Comparison of ENCODE assay signal across 24 cellular contexts in the genomic region with DNA sequence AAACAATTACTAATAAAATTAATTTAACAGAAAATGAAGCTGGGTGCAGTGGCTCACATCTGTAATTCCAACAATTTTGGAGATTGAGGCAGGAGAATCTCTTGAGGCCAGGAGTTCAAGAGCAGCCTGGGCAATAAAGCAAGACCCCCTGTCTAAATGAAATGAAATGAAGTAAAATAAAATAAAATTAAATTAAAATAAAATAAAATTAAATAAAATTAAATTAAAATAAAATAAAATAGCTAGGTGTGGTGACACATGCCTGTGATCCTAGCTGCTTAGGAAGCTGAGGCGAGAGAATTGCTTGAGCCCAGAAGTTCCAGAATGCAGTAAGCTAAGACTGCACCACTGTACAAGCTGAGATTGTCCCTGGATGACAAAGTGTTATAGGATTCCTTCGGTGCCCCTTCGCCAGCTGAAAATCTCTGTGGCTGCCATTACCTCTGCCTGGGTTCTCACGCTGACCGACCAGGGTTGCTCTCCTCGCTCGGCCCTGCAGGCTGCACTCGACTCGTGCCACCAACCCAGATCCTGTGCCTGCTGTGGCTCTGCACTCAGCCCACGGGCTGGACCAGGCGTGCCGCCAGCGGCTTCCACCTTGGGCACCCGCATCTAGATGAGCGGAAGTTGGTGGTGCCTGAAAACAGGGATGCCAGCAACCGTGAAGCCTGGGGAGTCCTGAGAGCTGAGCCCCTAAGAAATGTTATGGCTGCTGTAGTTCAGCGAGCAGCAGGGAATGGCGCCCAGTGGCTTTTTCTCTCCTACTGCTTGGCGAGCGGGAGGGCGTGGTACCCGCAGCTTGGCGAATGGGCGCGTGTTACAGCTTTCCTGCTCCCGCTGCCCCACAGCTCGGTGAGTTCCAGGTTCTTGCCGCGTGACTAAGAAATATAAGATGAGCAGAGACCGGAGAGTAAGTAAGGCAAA.
"Had no signal": no experiment of that assay in that cellular context is flagged by ENCODE, and none has a peak within 500 bp of the region (broad histone marks: within the 10 kb centered on the region; RNA-seq: fewer than 3 reads in every experiment).

No MANE protein-coding gene starts in this region.

- H3K27me3 ChIP-seq: body of pancreas, colonic mucosa, esophagus muscularis mucosa, hepatocyte, stomach, suprapubic skin, transverse colon, uterus had no signal

- H3K4me1 ChIP-seq: body of pancreas, colonic mucosa, esophagus muscularis mucosa, left ventricle myocardium inferior, stomach, suprapubic skin, transverse colon, uterus had no signal

- H2AFZ ChIP-seq: hepatocyte had no signal

- H3K36me3 Mint-ChIP-seq: naive thymus-derived CD4-positive, alpha-beta T cell; stimulated activated effector memory CD8-positive, alpha-beta T cell treated with anti-CD3 and anti-CD28 coated beads, Interleukin-12 subunit alpha, Interleukin-12 subunit beta, amount 100 ng/mL, for 72 hours had no signal

- H3K27me3 Mint-ChIP-seq: central memory CD8-positive, alpha-beta T cell; effector memory CD8-positive, alpha-beta T cell; naive thymus-derived CD4-positive, alpha-beta T cell had no signal

- H3K27ac Mint-ChIP-seq: activated naive CD4-positive, alpha-beta T cell treated with anti-CD3 and anti-CD28 coated beads for 36 hours; effector memory CD8-positive, alpha-beta T cell; naive thymus-derived CD4-positive, alpha-beta T cell; stimulated activated effector memory CD8-positive, alpha-beta T cell treated with anti-CD3 and anti-CD28 coated beads, Interleukin-12 subunit alpha, Interleukin-12 subunit beta, amount 100 ng/mL, for 72 hours had no signal

- H3K4me1 Mint-ChIP-seq: central memory CD8-positive, alpha-beta T cell; naive thymus-derived CD4-positive, alpha-beta T cell; neural crest cell; stimulated activated effector memory CD8-positive, alpha-beta T cell treated with anti-CD3 and anti-CD28 coated beads, Interleukin-12 subunit alpha, Interleukin-12 subunit beta, amount 100 ng/mL, for 72 hours had no signal

- DNase-seq: activated CD8-positive, alpha-beta memory T cell treated with anti-CD3 and anti-CD28 coated beads for 24 hours; activated CD8-positive, alpha-beta memory T cell treated with anti-CD3 and anti-CD28 coated beads, Interleukin-2, amount 50 U/mL, for 4 hours; activated naive CD4-positive, alpha-beta T cell treated with anti-CD3 and anti-CD28 coated beads for 36 hours; activated T-cell treated with anti-CD3 and anti-CD28 coated beads, Interleukin-2, amount 50 U/mL, for 48 hours; amygdala; body of pancreas; colonic mucosa; effector memory CD8-positive, alpha-beta T cell; glutamatergic neuron; left ventricle myocardium inferior; naive thymus-derived CD4-positive, alpha-beta T cell; small intestine; stimulated activated CD4-positive, alpha-beta T cell treated with anti-CD3 and anti-CD28 coated beads, Interleukin-2, amount 100 ng/mL, for 24 hours; stomach; transverse colon; uterus had no signal

- H3K4me3 Mint-ChIP-seq: activated naive CD4-positive, alpha-beta T cell treated with anti-CD3 and anti-CD28 coated beads for 36 hours; central memory CD8-positive, alpha-beta T cell; effector memory CD8-positive, alpha-beta T cell; naive thymus-derived CD4-positive, alpha-beta T cell; neural crest cell; stimulated activated effector memory CD8-positive, alpha-beta T cell treated with anti-CD3 and anti-CD28 coated beads, Interleukin-12 subunit alpha, Interleukin-12 subunit beta, amount 100 ng/mL, for 72 hours had no signal

- H3K4me2 ChIP-seq: hepatocyte had no signal

- H3K4me3 ChIP-seq: body of pancreas, colonic mucosa, dorsolateral prefrontal cortex, esophagus muscularis mucosa, hepatocyte, left ventricle myocardium inferior, stomach, suprapubic skin, transverse colon, uterus had no signal

- ATAC-seq: body of pancreas; effector memory CD8-positive, alpha-beta T cell; naive thymus-derived CD4-positive, alpha-beta T cell; sciatic nerve; stimulated activated effector memory CD8-positive, alpha-beta T cell treated with anti-CD3 and anti-CD28 coated beads, Interleukin-12 subunit alpha, Interleukin-12 subunit beta, amount 100 ng/mL, for 72 hours had no signal

- H3K79me2 ChIP-seq: hepatocyte had no signal

- H3K27ac ChIP-seq: body of pancreas, colonic mucosa, dorsolateral prefrontal cortex, esophagus muscularis mucosa, hepatocyte, left ventricle myocardium inferior, stomach, suprapubic skin, transverse colon, uterus had no signal

- H3K36me3 ChIP-seq: colonic mucosa, esophagus muscularis mucosa, left ventricle myocardium inferior, stomach, suprapubic skin, transverse colon, uterus had no signal
